10 cellular contexts compared by ENCODE assay signal in genomic region chr3:39416998-39417397, GRCh38. TPM values are rescaled to one million over a fixed set of nuclear protein-coding genes. Genes with fewer than 3 reads are reported as not detected.
DNase-seq lines count a peak whose midpoint lies in the region; ATAC-seq, FAIRE-seq and TF ChIP-seq lines count a peak whose summit lies in the region.
"Not testable (repeated sequence)": the region's sequence is repeated elsewhere in the genome, so short reads cannot be mapped to it uniquely, and the experiment has no call there.
"Had no signal": no experiment of that assay in that cellular context is flagged by ENCODE, and none has a peak within 500 bp of the region (broad histone marks: within the 10 kb centered on the region; RNA-seq: fewer than 3 reads in every experiment).

No MANE protein-coding gene starts in this region.

- intact Hi-C loops in IMR-90 (cut with micrococcal nuclease) (loop anchor here (1.0 kb wide), 2 partner anchors 81 to 762 kb away; no protein-coding TSS in a partner anchor), PC-3 (cut with micrococcal nuclease) (loop anchor here (1.0 to 10.0 kb wide), 3 partner anchors 26 to 898 kb away; no protein-coding TSS in a partner anchor), GM12878 (cut with micrococcal nuclease; ENCODE audit: unreplicated experiment) (loop anchor here (2.0 kb wide), 1 partner anchor 82 kb away; no protein-coding TSS in a partner anchor)

- not testable (repeated sequence) for H2AK5ac ChIP-seq in IMR-90 (ENCODE audit: low read depth, low read length); H1 (ENCODE audit: low read depth, low read length)

- H3K23me2 ChIP-seq in H1 (ENCODE audit: low read depth, low read length), result not testable (repeated sequence)

- CTCF ChIA-PET in A549 (lab: Yijun Ruan, JAX), result interaction anchor here (0.8 to 6.8 kb wide), 5 partner anchors 11 to 82 kb away, joined by 3 to 58 read pairs (median 10); partner anchors contain the start of gene RPSA
- CTCF ChIA-PET in IMR-90 (lab: Yijun Ruan, JAX), result interaction anchor here (0.6 to 1.8 kb wide), 2 partner anchors 83 to 487 kb away, joined by 3 to 5 read pairs; no protein-coding TSS in a partner anchor
- CTCF ChIA-PET in PC-3 (lab: Charles Lee), result interaction anchor here (1.0 to 1.6 kb wide), 2 partner anchors 31 to 82 kb away, joined by 3 to 4 read pairs; no protein-coding TSS in a partner anchor
- CTCF ChIA-PET in GM12878 (lab: Yijun Ruan, JAX), result interaction anchor here (1.0 to 4.1 kb wide), 9 partner anchors 11 to 128 kb away, joined by 3 to 43 read pairs (median 6); partner anchors contain the start of gene RPSA
- CTCF ChIA-PET in H1 (lab: Charles Lee; ENCODE audit: partially characterized antibody), result interaction anchor here (0.5 to 3.7 kb wide), 14 partner anchors 10 to 253 kb away, joined by 3 to 30 read pairs (median 4); partner anchors contain the start of gene RPSA

- RAD21 ChIA-PET in GM12878 (lab: Charles Lee; ENCODE audit: unreplicated experiment), result not testable (repeated sequence)

- not testable (repeated sequence) for H2BK5ac ChIP-seq in IMR-90 (ENCODE audit: low read depth, low read length, poor library complexity, severe bottlenecking); H1 (ENCODE audit: low read depth, low read length)

- not testable (repeated sequence) for BruUV-seq in IMR-90 (replicated peaks; lab: Mats Ljungman, UMichigan); PC-3 (replicated peaks; lab: Mats Ljungman, UMichigan); GM12878 (replicated peaks; lab: Mats Ljungman, UMichigan)

- H4K8ac ChIP-seq in IMR-90 (ENCODE audit: low read depth in 2 of 2, low read length in 2 of 2); H1 (ENCODE audit: extremely low read depth, insufficient read depth, low read length): not testable (repeated sequence)

- not testable (repeated sequence) for H3K4ac ChIP-seq in IMR-90 (ENCODE audit: low read depth, low read length); H1 (replicated peaks; ENCODE audit: insufficient read length, low read depth, low read length)

- H3K18ac ChIP-seq in IMR-90 (ENCODE audit: low read depth, low read length); H1 (ENCODE audit: extremely low read depth, low read length): not testable (repeated sequence)

- H4K91ac ChIP-seq in IMR-90 (ENCODE audit: insufficient read depth, low read depth, low read length); H1 (replicated peaks; ENCODE audit: insufficient read length, low read length): not testable (repeated sequence)

- H3K4me2 ChIP-seq in A549; IMR-90 (ENCODE audit: low read depth, low read length); PC-3 (ENCODE audit: low read length); GM12878 (ENCODE audit: control insufficient read depth, insufficient read depth); H1 (ENCODE audit: insufficient read depth in 1 of 2, low read depth in 2 of 2, low read length in 2 of 2): not testable (repeated sequence)

- SMC1A ChIA-PET in GM12878 (lab: Charles Lee; ENCODE audit: uncharacterized antibody, unreplicated experiment), result interaction anchor here (0.8 to 2.5 kb wide), 8 partner anchors 14 to 762 kb away, joined by 3 to 10 read pairs (median 3); no protein-coding TSS in a partner anchor

- not testable (repeated sequence) for TF ChIP-seq POLR2A in A549 (IDR thresholded peaks at IDR 0.05; ENCODE audit: low read length); IMR-90 (IDR thresholded peaks at IDR 0.05; ENCODE audit: low read depth, low read length); GM12878 (IDR thresholded peaks at IDR 0.05; ENCODE audit: low read depth, low read length); H1 (IDR thresholded peaks at IDR 0.05; ENCODE audit: control extremely low read depth in 1 of 2, low read depth in 2 of 2, low read length in 2 of 2)

- ATAC-seq in A549 (peak in 1 of 2 experiments; percentile 18; a peak in 3 of 6 replicates), GM12878 (peak; percentile 8)
- ATAC-seq in IMR-90 (ENCODE audit: low read depth); PC-3: not testable (repeated sequence)

- not testable (repeated sequence) for H3K56ac ChIP-seq in IMR-90 (ENCODE audit: extremely low read depth, insufficient read depth, low read length); H1 (replicated peaks; ENCODE audit: insufficient read length, low read depth, low read length)

- in situ Hi-C loops in IMR-90 (cut with MboI; ENCODE audit: low sequenced_read_pairs); GM12878 (cut with MboI): not testable (repeated sequence)

- WGBS in A549 (ENCODE audit: missing lambda C conversion rate), result 37% methylated on average over 3 of the region's 3 CpGs
- no CpG with 5 or more reads among the region's 3 CpGs for WGBS in IMR-90 (ENCODE audit: extremely low coverage in 2 of 2, insufficient read length in 1 of 2), 2 experiments
- 48% methylated on average over 3 of the region's 3 CpGs for WGBS in GM12878 (ENCODE audit: insufficient coverage, insufficient replicate concordance, low lambda C conversion rate, missing lambda C conversion rate)
- WGBS in H1 (ENCODE audit: extremely low coverage in 1 of 2, insufficient coverage in 1 of 2, insufficient read length in 1 of 2, insufficient replicate concordance in 2 of 2, low coverage in 1 of 2, low lambda C conversion rate in 2 of 2, missing lambda C conversion rate in 1 of 2), 2 experiments, result 46% methylated on average over 3 of the region's 3 CpGs; no CpG with 5 or more reads in 1 of the 2 experiments

- H3K9me2 ChIP-seq in PC-3 (replicated peaks; ENCODE audit: low read length), result not testable (repeated sequence)

- not testable (repeated sequence) for TF ChIP-seq CTCF in A549 (IDR thresholded peaks at IDR 0.05); IMR-90 (conservative IDR thresholded peaks at IDR 0.05; ENCODE audit: low read depth, low read length); VCaP (conservative IDR thresholded peaks at IDR 0.05); GM12878 (IDR thresholded peaks at IDR 0.05 in 2 of 3, conservative IDR thresholded peaks at IDR 0.05 in 1 of 3; ENCODE audit: control insufficient read depth in 2 of 3, extremely low read depth in 1 of 3, insufficient read depth in 1 of 3, low read depth in 3 of 3, low read length in 3 of 3); H1 (IDR thresholded peaks at IDR 0.05; ENCODE audit: control extremely low read depth in 1 of 3, insufficient read depth in 1 of 3, low read depth in 1 of 3, low read length in 3 of 3)
- 0 out of 2 replicates have a peak, but pooled peaks have one; percentile 4 for TF ChIP-seq CTCF in PC-3 (conservative IDR thresholded peaks at IDR 0.05; ENCODE audit: low read depth, low read length)

- H3K4me1 ChIP-seq in A549, result peaks cover 15% of the 10 kb centered on the region; the same call in 1 of the 3 replicates
- H3K4me1 ChIP-seq in IMR-90 (ENCODE audit: control insufficient read depth, insufficient read depth, low read length); PC-3 (ENCODE audit: insufficient read depth, low read length); GM12878 (ENCODE audit: control insufficient read depth, insufficient read depth, low read length); H1 (replicated peaks in 1 of 4; ENCODE audit: control insufficient read depth in 3 of 4, insufficient read depth in 4 of 4, low read length in 3 of 4): not testable (repeated sequence)

- H3K14ac ChIP-seq in IMR-90 (replicated peaks; ENCODE audit: low read depth, low read length); H1 (ENCODE audit: insufficient read length): not testable (repeated sequence)

- H3K9ac ChIP-seq in IMR-90 (ENCODE audit: low read depth, low read length); PC-3 (ENCODE audit: low read length); GM12878 (ENCODE audit: control insufficient read depth, insufficient read depth, low read length); H1 (replicated peaks in 1 of 4; ENCODE audit: extremely low read depth in 1 of 4, low read depth in 3 of 4, low read length in 3 of 4): not testable (repeated sequence)

- H2BK15ac ChIP-seq in IMR-90 (ENCODE audit: low read depth, low read length); H1 (ENCODE audit: low read length): not testable (repeated sequence)

- H3K79me2 ChIP-seq in PC-3 (ENCODE audit: low read length); GM12878 (ENCODE audit: control insufficient read depth, insufficient read depth, low read length); H1 (ENCODE audit: control insufficient read depth in 1 of 2, insufficient read depth in 2 of 2, low read length in 2 of 2): not testable (repeated sequence)

- H4K5ac ChIP-seq in IMR-90 (ENCODE audit: low read depth, low read length); H1 (ENCODE audit: insufficient read length, low read depth, low read length): not testable (repeated sequence)

- not testable (repeated sequence) for H3K79me1 ChIP-seq in IMR-90 (ENCODE audit: low read depth in 1 of 2, low read length in 2 of 2); H1 (ENCODE audit: low read depth, low read length)

- peaks cover 19% of the 10 kb centered on the region for H4K20me1 ChIP-seq in IMR-90 (ENCODE audit: insufficient read depth, low read length)
- peaks cover 12% of the 10 kb centered on the region; the same call in 1 of the 2 replicates for H4K20me1 ChIP-seq in PC-3 (ENCODE audit: low read length)
- H4K20me1 ChIP-seq in GM12878 (ENCODE audit: control insufficient read depth, insufficient read depth); H1 (replicated peaks in 1 of 2; ENCODE audit: control insufficient read depth in 1 of 2, insufficient read depth in 2 of 2, low read length in 2 of 2): not testable (repeated sequence)

- H3K23ac ChIP-seq in IMR-90 (ENCODE audit: low read depth, low read length); H1 (ENCODE audit: insufficient read length): not testable (repeated sequence)

- H2BK12ac ChIP-seq in H1 (ENCODE audit: low read depth, low read length), result not testable (repeated sequence)

- not testable (repeated sequence) for TF ChIP-seq EP300 in A549 (IDR thresholded peaks at IDR 0.05); GM12878 (IDR thresholded peaks at IDR 0.05; ENCODE audit: borderline replicate concordance in 1 of 2, control insufficient read depth in 1 of 2, low read depth in 2 of 2, low read length in 2 of 2); H1 (IDR thresholded peaks at IDR 0.05; ENCODE audit: borderline replicate concordance in 1 of 2, low read depth in 2 of 2, low read length in 2 of 2)

- H3K36me3 ChIP-seq in IMR-90 (ENCODE audit: control insufficient read depth, insufficient read depth, low read length) (peaks cover 20% of the 10 kb centered on the region), PC-3 (ENCODE audit: low read depth, low read length) (peaks cover 18% of the 10 kb centered on the region), GM12878 (ENCODE audit: control insufficient read depth in 2 of 2, insufficient read depth in 2 of 2, low read length in 1 of 2) (peaks cover 9 to 23% of the 10 kb centered on the region in 2 experiments), H1 (ENCODE audit: control insufficient read depth in 2 of 4, insufficient read depth in 4 of 4, low read length in 3 of 4) (peaks cover 8 to 28% (median 17%) of the 10 kb centered on the region in 4 experiments; a peak in 7 of 8 replicates)

- not testable (repeated sequence) for H3K9me1 ChIP-seq in IMR-90 (ENCODE audit: insufficient read depth, low read length)

- POLR2A ChIA-PET in A549 (lab: Yijun Ruan, JAX) (interaction anchor here (1.5 to 3.4 kb wide), 2 partner anchors 11 to 82 kb away, joined by 3 to 18 read pairs; partner anchors contain the start of gene RPSA), H1 (lab: Charles Lee; ENCODE audit: partially characterized antibody) (interaction anchor here (1.0 to 18.6 kb wide), 6 partner anchors 13 to 82 kb away, joined by 3 to 771 read pairs (median 24); partner anchors contain the start of genes RPSA and SLC25A38)
- POLR2A ChIA-PET in IMR-90 (lab: Charles Lee; ENCODE audit: unreplicated experiment); PC-3 (lab: Charles Lee; ENCODE audit: unreplicated experiment); GM12878 (lab: Charles Lee): not testable (repeated sequence)

- H3K27ac ChIP-seq in A549; IMR-90 (ENCODE audit: insufficient read depth, low read length); PC-3 (ENCODE audit: low read length); GM12878 (ENCODE audit: control insufficient read depth, insufficient read depth); H1 (ENCODE audit: low read depth, low read length): not testable (repeated sequence)
- H3K27ac ChIP-seq in VCaP, result peak overlapping the region; percentile 30; the same call in 1 of the 2 replicates

- not testable (repeated sequence) for H3K27me3 ChIP-seq in IMR-90 (ENCODE audit: control insufficient read depth, insufficient read depth, low read length); PC-3 (ENCODE audit: low read length); GM12878 (replicated peaks in 1 of 2; ENCODE audit: control insufficient read depth in 2 of 2, insufficient read depth in 2 of 2, low read length in 1 of 2); H1 (replicated peaks in 1 of 4; ENCODE audit: control insufficient read depth in 3 of 4, extremely low read depth in 1 of 4, insufficient read depth in 3 of 4, low read length in 3 of 4)

- H3K9me3 ChIP-seq in A549; IMR-90 (ENCODE audit: control insufficient read depth, insufficient read depth, low read length); PC-3 (ENCODE audit: low read length); GM12878 (replicated peaks; ENCODE audit: control insufficient read depth, insufficient read depth, low read length); H1 (ENCODE audit: insufficient read depth in 2 of 2, low read depth in 1 of 2, low read length in 1 of 2): not testable (repeated sequence)

- H2BK20ac ChIP-seq in IMR-90 (ENCODE audit: low read depth, low read length); H1 (ENCODE audit: low read length): not testable (repeated sequence)

- H3K4me3 ChIP-seq in A549; IMR-90 (ENCODE audit: insufficient read depth, low read depth, low read length); PC-3 (ENCODE audit: low read length); GM12878; H1 (ENCODE audit: extremely low read depth in 1 of 4, insufficient read depth in 2 of 4, low read depth in 3 of 4, low read length in 4 of 4): not testable (repeated sequence)

- peaks cover 10% of the 10 kb centered on the region for H3F3A ChIP-seq in PC-3 (ENCODE audit: low read length, unreplicated experiment)

- H2AK9ac ChIP-seq in IMR-90 (replicated peaks; ENCODE audit: low read depth, low read length, poor library complexity), result not testable (repeated sequence)

- DNase-seq in A549 (ENCODE audit: low read depth in 1 of 2, low spot score in 1 of 2); IMR-90; PC-3; GM12878 (ENCODE audit: low read depth, low spot score); H1 (ENCODE audit: low read depth in 1 of 2, low spot score in 2 of 2): not testable (repeated sequence)

- dilution Hi-C loops in IMR-90 (cut with HindIII; ENCODE audit: low sequenced_read_pairs, unreplicated experiment), result not testable (repeated sequence)

- not testable (repeated sequence) for H2AFZ ChIP-seq in IMR-90 (replicated peaks; ENCODE audit: low read length, poor library complexity); PC-3 (ENCODE audit: low read length); GM12878 (ENCODE audit: control insufficient read depth, low read depth, low read length); H1 (ENCODE audit: low read length)

- H2BK120ac ChIP-seq in IMR-90 (ENCODE audit: low read depth, low read length); H1 (replicated peaks; ENCODE audit: low read depth, low read length): not testable (repeated sequence)

- TF ChIP-seq RAD21 in A549 (conservative IDR thresholded peaks at IDR 0.05 in 1 of 2, IDR thresholded peaks at IDR 0.05 in 1 of 2); IMR-90 (IDR thresholded peaks at IDR 0.05; ENCODE audit: low read length); GM12878 (IDR thresholded peaks at IDR 0.05; ENCODE audit: insufficient read depth, low read depth, low read length); H1 (IDR thresholded peaks at IDR 0.05 in 1 of 2, conservative IDR thresholded peaks at IDR 0.05 in 1 of 2; ENCODE audit: low read depth in 2 of 2, low read length in 2 of 2): not testable (repeated sequence)

- FAIRE-seq in A549 (lab: Jason Lieb, UNC); GM12878 (lab: Jason Lieb, UNC); H1 (lab: Jason Lieb, UNC): not testable (repeated sequence)

RNA-seq across cellular contexts. Expression of gene RPSA, which starts 10.5 kb away (rescaled TPM):
- polyA plus RNA-seq in A549 (2011; rRNA removed) (3,141 and 4,058 TPM in 2 replicates), A549 (2017; fragmentation: RNase III; extraction: RNeasy Plus Mini Kit Qiagen cat#74134 plus additional on column Dnase treatment) (2,484 to 2,571 TPM (median 2,497 TPM) in 3 replicates), IMR-90 (2012; rRNA removed) (2,710 and 2,851 TPM in 2 replicates), GM12878 (2011; rRNA removed) (3,803 and 5,036 TPM in 2 replicates), GM12878 (2014; fragmentation: Illumina TruSeq; extraction: Trizol) (3,456 and 3,909 TPM in 2 replicates), GM12878 (2014; fragmentation: Nextera tagmentation; extraction: Ambion mirVana) (1,000 to 10,000 TPM; 2,843 to 4,532 TPM), GM12878 (2014; rRNA removed) (4,347 and 4,651 TPM in 2 replicates), GM12878 (2016; fragmentation: Nextera tagmentation; extraction: Ambion mirVana) (1,000 to 10,000 TPM; 1,012 to 1,145 TPM), H1 (2011; rRNA removed) (6,179 and 7,468 TPM in 2 replicates)
- 3,643 and 3,882 TPM in 2 replicates for polyA plus RNA-seq in A549 (2012; cell fraction: cytosol; rRNA removed)
- polyA plus RNA-seq in A549 (2012; cell fraction: nucleus; rRNA removed), result 1,790 and 2,212 TPM in 2 replicates
- polyA minus RNA-seq in A549 (2011; rRNA and poly(A)+ RNA removed), result 1,413 and 1,781 TPM in 2 replicates
- total RNA-seq in IMR-90 (2012; rRNA removed) (1,415 and 1,531 TPM in 2 replicates), PC-3 (2014; rRNA removed) (2,286 and 2,722 TPM in 2 replicates), GM12878 (2014; rRNA removed) (4,357 and 4,628 TPM in 2 replicates), GM12878 (2014; rRNA removed; fragmentation: Illumina TruSeq; extraction: Trizol) (2,779 and 2,826 TPM in 2 replicates), GM12878 (2021) (3,010 and 3,122 TPM in 2 replicates)
- 2,400 and 3,145 TPM in 2 replicates for polyA plus RNA-seq in IMR-90 (2012; cell fraction: cytosol; rRNA removed)
- 832 and 1,064 TPM in 2 replicates for polyA plus RNA-seq in IMR-90 (2012; cell fraction: nucleus; rRNA removed; ENCODE audit: low replicate concordance)
- 522 and 525 TPM in 2 replicates for total RNA-seq in GM12878 (2013; cell fraction: nucleolus; rRNA removed)
- 3,044 TPM for polyA plus RNA-seq in GM12878 (2011; ENCODE audit: low read depth)
- 6,512 and 6,792 TPM in 2 replicates for polyA plus RNA-seq in GM12878 (2011; cell fraction: cytosol; rRNA removed)
- 1,724 and 2,216 TPM in 2 replicates for polyA plus RNA-seq in GM12878 (2011; cell fraction: nucleus; rRNA removed)
- 3,192 and 3,878 TPM in 2 replicates for polyA plus RNA-seq in GM12878 (2012)
- polyA minus RNA-seq in GM12878 (2011; rRNA and poly(A)+ RNA removed), result 2,235 and 3,046 TPM in 2 replicates
- polyA minus RNA-seq in GM12878 (2011; cell fraction: cytosol; rRNA and poly(A)+ RNA removed), result 634 and 707 TPM in 2 replicates
- 351 and 460 TPM in 2 replicates for polyA minus RNA-seq in GM12878 (2011; cell fraction: nucleus; rRNA and poly(A)+ RNA removed)
- 2,661 and 2,701 TPM in 2 replicates for total RNA-seq in H1 (2021; fragmentation: NEBNext Ultra II Directional; extraction: Animal tissue kit (Norgen Biotek cat#: 25700))
- polyA plus RNA-seq in H1 (2011; cell fraction: cytosol; rRNA removed), result 5,894 TPM
- 4,842 TPM for polyA plus RNA-seq in H1 (2011; cell fraction: nucleus; rRNA removed)
- 3,669 to 3,863 TPM (median 3,701 TPM) in 4 replicates for polyA plus RNA-seq in H1 (2012, experiment 1 of 2)
- 4,373 TPM for polyA plus RNA-seq in H1 (2012, experiment 2 of 2)
- polyA plus RNA-seq in H1 (2013, experiment 1 of 2), result 2,392 TPM
- polyA plus RNA-seq in H1 (2013, experiment 2 of 2), result 2,410 TPM
- 2,760 and 3,109 TPM in 2 replicates for polyA minus RNA-seq in H1 (2011; rRNA and poly(A)+ RNA removed)
- 967 TPM for polyA minus RNA-seq in H1 (2011; cell fraction: cytosol; rRNA and poly(A)+ RNA removed)
- polyA minus RNA-seq in H1 (2011; cell fraction: nucleus; rRNA and poly(A)+ RNA removed), result 1,051 TPM

RNA-seq across cellular contexts. Expression of gene SLC25A38, which starts 33.8 kb away (rescaled TPM):
- polyA plus RNA-seq in A549 (2011; rRNA removed) (52.8 and 53.0 TPM in 2 replicates), A549 (2017; fragmentation: RNase III; extraction: RNeasy Plus Mini Kit Qiagen cat#74134 plus additional on column Dnase treatment) (30.9 to 32.6 TPM (median 31.9 TPM) in 3 replicates), IMR-90 (2012; rRNA removed) (22.5 and 22.6 TPM in 2 replicates), GM12878 (2011; rRNA removed) (48.8 and 55.2 TPM in 2 replicates), GM12878 (2014; fragmentation: Illumina TruSeq; extraction: Trizol) (41.1 and 48.4 TPM in 2 replicates), GM12878 (2014; fragmentation: Nextera tagmentation; extraction: Ambion mirVana) (10 to 100 TPM; 15.2 to 21.8 TPM), GM12878 (2014; rRNA removed) (49.3 and 51.8 TPM in 2 replicates), GM12878 (2016; fragmentation: Nextera tagmentation; extraction: Ambion mirVana) (10 to 100 TPM; 37.9 to 43.0 TPM), H1 (2011; rRNA removed) (45.8 and 49.9 TPM in 2 replicates)
- 33.1 and 41.2 TPM in 2 replicates for polyA plus RNA-seq in A549 (2012; cell fraction: cytosol; rRNA removed)
- polyA plus RNA-seq in A549 (2012; cell fraction: nucleus; rRNA removed), result 41.4 and 46.3 TPM in 2 replicates
- 48.3 and 54.1 TPM in 2 replicates for polyA minus RNA-seq in A549 (2011; rRNA and poly(A)+ RNA removed)
- total RNA-seq in IMR-90 (2012; rRNA removed) (16.1 and 17.4 TPM in 2 replicates), PC-3 (2014; rRNA removed) (29.7 and 32.0 TPM in 2 replicates), GM12878 (2014; rRNA removed) (34.2 and 38.6 TPM in 2 replicates), GM12878 (2014; rRNA removed; fragmentation: Illumina TruSeq; extraction: Trizol) (28.5 and 28.8 TPM in 2 replicates), GM12878 (2021) (35.4 and 39.8 TPM in 2 replicates)
- polyA plus RNA-seq in IMR-90 (2012; cell fraction: cytosol; rRNA removed), result 14.0 and 19.3 TPM in 2 replicates
- 31.8 and 32.5 TPM in 2 replicates for polyA plus RNA-seq in IMR-90 (2012; cell fraction: nucleus; rRNA removed; ENCODE audit: low replicate concordance)
- total RNA-seq in GM12878 (2013; cell fraction: nucleolus; rRNA removed), result 11.9 and 16.1 TPM in 2 replicates
- 23.0 TPM for polyA plus RNA-seq in GM12878 (2011; ENCODE audit: low read depth)
- 48.7 and 53.0 TPM in 2 replicates for polyA plus RNA-seq in GM12878 (2011; cell fraction: cytosol; rRNA removed)
- 58.3 and 58.6 TPM in 2 replicates for polyA plus RNA-seq in GM12878 (2011; cell fraction: nucleus; rRNA removed)
- polyA plus RNA-seq in GM12878 (2012), result 22.9 and 24.1 TPM in 2 replicates
- 41.6 and 54.4 TPM in 2 replicates for polyA minus RNA-seq in GM12878 (2011; rRNA and poly(A)+ RNA removed)
- polyA minus RNA-seq in GM12878 (2011; cell fraction: cytosol; rRNA and poly(A)+ RNA removed), result 18.7 and 19.9 TPM in 2 replicates
- polyA minus RNA-seq in GM12878 (2011; cell fraction: nucleus; rRNA and poly(A)+ RNA removed), result 13.4 and 17.9 TPM in 2 replicates
- 37.3 and 41.2 TPM in 2 replicates for total RNA-seq in H1 (2021; fragmentation: NEBNext Ultra II Directional; extraction: Animal tissue kit (Norgen Biotek cat#: 25700))
- 47.5 TPM for polyA plus RNA-seq in H1 (2011; cell fraction: cytosol; rRNA removed)
- 61.3 TPM for polyA plus RNA-seq in H1 (2011; cell fraction: nucleus; rRNA removed)
- 39.7 to 42.3 TPM (median 40.9 TPM) in 4 replicates for polyA plus RNA-seq in H1 (2012, experiment 1 of 2)
- polyA plus RNA-seq in H1 (2012, experiment 2 of 2), result 52.9 TPM
- polyA plus RNA-seq in H1 (2013, experiment 1 of 2), result 30.1 TPM
- polyA plus RNA-seq in H1 (2013, experiment 2 of 2), result 28.8 TPM
- 54.0 and 57.1 TPM in 2 replicates for polyA minus RNA-seq in H1 (2011; rRNA and poly(A)+ RNA removed)
- 33.5 TPM for polyA minus RNA-seq in H1 (2011; cell fraction: cytosol; rRNA and poly(A)+ RNA removed)
- 26.5 TPM for polyA minus RNA-seq in H1 (2011; cell fraction: nucleus; rRNA and poly(A)+ RNA removed)

RNA-seq across cellular contexts. Expression of gene MOBP, which starts 50.5 kb away (rescaled TPM):
- 0.10 TPM in 1 of 2 replicates, not detected in the other for polyA plus RNA-seq in A549 (2011; rRNA removed)
- not detected in 2 replicates for polyA plus RNA-seq in A549 (2012; cell fraction: cytosol; rRNA removed)
- 0.04 and 0.12 TPM in 2 replicates for polyA plus RNA-seq in A549 (2012; cell fraction: nucleus; rRNA removed)
- polyA plus RNA-seq in A549 (2017; fragmentation: RNase III; extraction: RNeasy Plus Mini Kit Qiagen cat#74134 plus additional on column Dnase treatment), result 0.01 TPM in 1 of 3 replicates, not detected in the others
- not detected in 2 replicates for polyA minus RNA-seq in A549 (2011; rRNA and poly(A)+ RNA removed)
- total RNA-seq in IMR-90 (2012; rRNA removed), result not detected in 2 replicates
- not detected in 2 replicates for polyA plus RNA-seq in IMR-90 (2012; rRNA removed)
- not detected in 2 replicates for polyA plus RNA-seq in IMR-90 (2012; cell fraction: cytosol; rRNA removed)
- polyA plus RNA-seq in IMR-90 (2012; cell fraction: nucleus; rRNA removed; ENCODE audit: low replicate concordance), result not detected in 2 replicates
- not detected in 2 replicates for total RNA-seq in PC-3 (2014; rRNA removed)
- 0.15 TPM in 1 of 2 replicates, not detected in the other for total RNA-seq in GM12878 (2013; cell fraction: nucleolus; rRNA removed)
- total RNA-seq in GM12878 (2014; rRNA removed), result 0.11 TPM in 1 of 2 replicates, not detected in the other
- total RNA-seq in GM12878 (2014; rRNA removed; fragmentation: Illumina TruSeq; extraction: Trizol), result 0.04 and 0.09 TPM in 2 replicates
- total RNA-seq in GM12878 (2021), result 0.08 TPM in 1 of 2 replicates, not detected in the other
- not detected for polyA plus RNA-seq in GM12878 (2011; ENCODE audit: low read depth)
- polyA plus RNA-seq in GM12878 (2011; rRNA removed), result 0.06 TPM in 1 of 2 replicates, not detected in the other
- polyA plus RNA-seq in GM12878 (2011; cell fraction: cytosol; rRNA removed), result 0.02 TPM in 1 of 2 replicates, not detected in the other
- polyA plus RNA-seq in GM12878 (2011; cell fraction: nucleus; rRNA removed), result not detected in 2 replicates
- 0.07 and 0.11 TPM in 2 replicates for polyA plus RNA-seq in GM12878 (2012)
- 0.05 and 0.09 TPM in 2 replicates for polyA plus RNA-seq in GM12878 (2014; fragmentation: Illumina TruSeq; extraction: Trizol)
- under 1 TPM in 1 of 2 experiments, not detected in 1; 0.05 TPM for polyA plus RNA-seq in GM12878 (2014; fragmentation: Nextera tagmentation; extraction: Ambion mirVana)
- 0.09 and 0.10 TPM in 2 replicates for polyA plus RNA-seq in GM12878 (2014; rRNA removed)
- not detected for polyA plus RNA-seq in GM12878 (2016; fragmentation: Nextera tagmentation; extraction: Ambion mirVana)
- polyA minus RNA-seq in GM12878 (2011; rRNA and poly(A)+ RNA removed), result not detected in 2 replicates
- not detected in 2 replicates for polyA minus RNA-seq in GM12878 (2011; cell fraction: cytosol; rRNA and poly(A)+ RNA removed)
- polyA minus RNA-seq in GM12878 (2011; cell fraction: nucleus; rRNA and poly(A)+ RNA removed), result not detected in 2 replicates
- total RNA-seq in H1 (2021; fragmentation: NEBNext Ultra II Directional; extraction: Animal tissue kit (Norgen Biotek cat#: 25700)), result 0.10 and 0.50 TPM in 2 replicates
- 0.06 and 0.24 TPM in 2 replicates for polyA plus RNA-seq in H1 (2011; rRNA removed)
- 0.03 TPM for polyA plus RNA-seq in H1 (2011; cell fraction: cytosol; rRNA removed)
- polyA plus RNA-seq in H1 (2011; cell fraction: nucleus; rRNA removed), result 0.10 TPM
- 0.09 to 0.11 TPM in 2 of 4 replicates, not detected in the others for polyA plus RNA-seq in H1 (2012, experiment 1 of 2)
- polyA plus RNA-seq in H1 (2012, experiment 2 of 2), result not detected
- 0.08 TPM for polyA plus RNA-seq in H1 (2013, experiment 1 of 2)
- 0.17 TPM for polyA plus RNA-seq in H1 (2013, experiment 2 of 2)
- polyA minus RNA-seq in H1 (2011; rRNA and poly(A)+ RNA removed), result not detected in 2 replicates
- polyA minus RNA-seq in H1 (2011; cell fraction: cytosol; rRNA and poly(A)+ RNA removed), result not detected
- polyA minus RNA-seq in H1 (2011; cell fraction: nucleus; rRNA and poly(A)+ RNA removed), result not detected
- total RNA-seq: CD4-positive, alpha-beta memory T cell; Daoy; G401; H9 had no signal
- polyA plus RNA-seq: CD4-positive, alpha-beta memory T cell had no signal
